In the genomic region with DNA sequence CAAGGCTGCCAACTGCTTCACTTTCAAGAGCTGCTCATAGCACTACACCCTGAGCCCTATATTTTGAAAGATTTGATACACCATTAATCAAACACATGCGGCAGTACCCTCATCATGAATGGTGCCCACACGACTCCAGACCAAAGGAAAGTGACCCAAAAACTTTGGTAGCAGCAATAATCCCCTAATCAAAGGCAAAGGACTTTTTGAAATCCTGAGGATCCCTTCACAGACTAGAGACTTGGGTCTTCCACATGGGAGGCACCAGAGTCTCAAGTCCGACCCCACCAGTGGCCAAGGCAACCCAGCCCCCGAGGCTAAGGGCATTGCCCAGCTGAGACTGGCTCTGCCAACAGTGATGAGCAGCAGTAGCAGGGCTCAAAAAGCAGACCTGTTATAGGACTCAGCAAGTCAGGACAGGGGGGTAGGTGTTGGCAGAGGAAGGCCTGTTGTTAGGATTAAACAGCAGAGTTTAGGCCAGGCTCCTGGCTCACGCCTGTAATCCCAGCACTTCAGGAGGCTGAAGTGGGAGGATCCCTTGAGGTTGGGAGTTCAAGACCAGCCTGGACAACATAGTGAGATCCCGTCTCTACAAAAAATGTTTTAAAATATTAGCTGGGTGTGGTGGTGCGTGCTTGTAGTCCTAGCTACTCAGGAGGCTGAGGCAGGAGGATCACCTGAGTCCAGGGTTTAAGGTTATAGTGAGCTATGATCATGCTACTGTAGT, we compare ENCODE assay signal across 10 cellular contexts. TPM values are rescaled to one million over a fixed set of nuclear protein-coding genes. Genes with fewer than 3 reads are reported as not detected.
DNase-seq lines count a peak whose midpoint lies in the region; ATAC-seq, FAIRE-seq and TF ChIP-seq lines count a peak whose summit lies in the region.
"Had no signal": no experiment of that assay in that cellular context is flagged by ENCODE, and none has a peak within 500 bp of the region (broad histone marks: within the 10 kb centered on the region; RNA-seq: fewer than 3 reads in every experiment).

No MANE protein-coding gene starts in this region.

- H2BK15ac ChIP-seq in IMR-90 (ENCODE audit: low read depth, low read length): no peak overlapping the region

- in situ Hi-C loops in IMR-90 (cut with MboI; ENCODE audit: low sequenced_read_pairs): no loop called here

- no peak overlapping the region for H3K18ac ChIP-seq in IMR-90 (ENCODE audit: low read depth, low read length)

- H3K14ac ChIP-seq in IMR-90 (replicated peaks; ENCODE audit: low read depth, low read length): 0 out of 2 replicates have a peak overlapping the region, but pooled peaks have one; percentile 10

- peaks cover 41% of the 10 kb centered on the region for H3K36me3 Mint-ChIP-seq in MCF 10A (ENCODE audit: insufficient read depth, unreplicated experiment)
- H3K36me3 Mint-ChIP-seq in natural killer cell treated with Interleukin-12 subunit alpha and Interleukin-12 subunit beta and Interleukin-15 and Interleukin-18, amount 100 ng/mL, for 72 hours: peaks cover 27% of the 10 kb centered on the region

- no peak overlapping the region for H4K8ac ChIP-seq in IMR-90 (ENCODE audit: low read depth in 2 of 2, low read length in 2 of 2)

- H3K9ac ChIP-seq in BLaER1: peak overlapping the region; percentile 23; the same call in 1 of the 2 replicates
- H3K9ac ChIP-seq in IMR-90 (ENCODE audit: low read depth, low read length): no peak overlapping the region

- H3K9me3 ChIP-seq in BLaER1 (no peaks in the 10 kb centered on the region), IMR-90 (ENCODE audit: control insufficient read depth, insufficient read depth, low read length) (no peaks in the 10 kb centered on the region)

- TF ChIP-seq CTCF in IMR-90 (conservative IDR thresholded peaks at IDR 0.05; ENCODE audit: low read depth, low read length): no peak
- TF ChIP-seq CTCF in MCF 10A (IDR thresholded peaks at IDR 0.05; ENCODE audit: unreplicated experiment): no peak
- no peak for TF ChIP-seq CTCF in foreskin keratinocyte (conservative IDR thresholded peaks at IDR 0.05)

- H3K27ac ChIP-seq in BLaER1 (peak overlapping the region; percentile 47), IMR-90 (ENCODE audit: insufficient read depth, low read length) (no peak overlapping the region), foreskin keratinocyte (no peak overlapping the region)

- H3K4me2 ChIP-seq in BLaER1 (peak overlapping the region; percentile 91), IMR-90 (ENCODE audit: low read depth, low read length) (no peak overlapping the region; the same call in 1 of the 2 replicates)

- peaks cover 35% of the 10 kb centered on the region for H3K4me1 Mint-ChIP-seq in MCF 10A (ENCODE audit: insufficient read depth, unreplicated experiment)
- peaks cover 57% of the 10 kb centered on the region in 2 donors for H3K4me1 Mint-ChIP-seq in natural killer cell treated with Interleukin-12 subunit alpha and Interleukin-12 subunit beta and Interleukin-15 and Interleukin-18, amount 100 ng/mL, for 72 hours (ENCODE audit: low read depth in 2 of 2)

- peaks cover 26% of the 10 kb centered on the region for H3K9me1 ChIP-seq in IMR-90 (ENCODE audit: insufficient read depth, low read length)

- H3K4me3 Mint-ChIP-seq in MCF 10A (ENCODE audit: unreplicated experiment): peak overlapping the region; percentile 86
- H3K4me3 Mint-ChIP-seq in natural killer cell treated with Interleukin-12 subunit alpha and Interleukin-12 subunit beta and Interleukin-15 and Interleukin-18, amount 100 ng/mL, for 72 hours: peak overlapping the region; percentile 45

- H3K4me3 ChIP-seq in BLaER1: peak overlapping the region; percentile 78
- H3K4me3 ChIP-seq in IMR-90 (ENCODE audit: insufficient read depth, low read depth, low read length): no peak overlapping the region

- BruUV-seq in IMR-90 (replicated peaks; lab: Mats Ljungman, UMichigan) (no TSS peak), MCF 10A (replicated peaks; lab: Mats Ljungman, UMichigan) (no TSS peak)

- no peak for FAIRE-seq in frontal cortex (lab: Jason Lieb, UNC)
- FAIRE-seq: D721Med had no signal

- no peaks in the 10 kb centered on the region for H3K27me3 Mint-ChIP-seq in MCF 10A (ENCODE audit: insufficient read depth, unreplicated experiment)
- no peaks in the 10 kb centered on the region for H3K27me3 Mint-ChIP-seq in natural killer cell treated with Interleukin-12 subunit alpha and Interleukin-12 subunit beta and Interleukin-15 and Interleukin-18, amount 100 ng/mL, for 72 hours

- peak overlapping the region; percentile 39; the same call in 1 of the 2 replicates for H3K23ac ChIP-seq in IMR-90 (ENCODE audit: low read depth, low read length)

- dilution Hi-C loops in IMR-90 (cut with HindIII; ENCODE audit: low sequenced_read_pairs, unreplicated experiment): no loop called here

- whole genome bisulfite sequencing in IMR-90 (ENCODE audit: extremely low coverage in 2 of 2, insufficient read length in 1 of 2), 2 experiments: 100% methylated on average over 2 of the region's 7 CpGs; no CpG with 5 or more reads in 1 of the 2 experiments

- H3K36me3 ChIP-seq in BLaER1 (peaks cover 55% of the 10 kb centered on the region), IMR-90 (ENCODE audit: control insufficient read depth, insufficient read depth, low read length) (peaks cover 16% of the 10 kb centered on the region)

- DNase-seq in IMR-90 (no peak), MCF 10A (ENCODE audit: unreplicated experiment) (no peak), foreskin keratinocyte (no peak), frontal cortex (ENCODE audit: low spot score in 2 of 2) (no peak), HEK293T (ENCODE audit: extremely low spot score) (no peak), AG08396 (ENCODE audit: low spot score) (no peak)
- DNase-seq in natural killer cell treated with Interleukin-12 subunit alpha and Interleukin-12 subunit beta and Interleukin-15 and Interleukin-18, amount 100 ng/mL, for 72 hours (ENCODE audit: low spot score): no peak
- DNase-seq: RPMI8226 had no signal

- peaks cover 39 to 78% of the 10 kb centered on the region in 2 experiments for H3K79me1 ChIP-seq in IMR-90 (ENCODE audit: low read depth in 1 of 2, low read length in 2 of 2)

- CTCF ChIA-PET in IMR-90 (lab: Yijun Ruan, JAX) (no interaction called here), MCF 10A (lab: Yijun Ruan, JAX) (interaction anchor here (0.5 to 1.5 kb wide), 10 partner anchors 9 to 92 kb away, joined by 3 to 5 read pairs (median 4); no protein-coding TSS in a partner anchor), HEK293T (lab: Yijun Ruan, JAX) (interaction anchor here (0.6 kb wide), 1 partner anchor 631 kb away, joined by 3 read pairs; no protein-coding TSS in a partner anchor)

- H2AK9ac ChIP-seq in IMR-90 (replicated peaks; ENCODE audit: low read depth, low read length, poor library complexity): no peak overlapping the region

- H3K9me3 Mint-ChIP-seq in MCF 10A (ENCODE audit: unreplicated experiment): no peaks in the 10 kb centered on the region
- H3K9me3 Mint-ChIP-seq in natural killer cell treated with Interleukin-12 subunit alpha and Interleukin-12 subunit beta and Interleukin-15 and Interleukin-18, amount 100 ng/mL, for 72 hours: no peaks in the 10 kb centered on the region

- no peak overlapping the region for H3K4ac ChIP-seq in IMR-90 (ENCODE audit: low read depth, low read length)

- ATAC-seq in IMR-90 (ENCODE audit: low read depth) (no peak), foreskin keratinocyte (no peak)
- no peak for ATAC-seq in natural killer cell treated with Interleukin-12 subunit alpha and Interleukin-12 subunit beta and Interleukin-15 and Interleukin-18, amount 100 ng/mL, for 72 hours

- POLR2A ChIA-PET in IMR-90 (lab: Charles Lee; ENCODE audit: unreplicated experiment): no interaction called here
- POLR2A ChIA-PET in MCF 10A (lab: Yijun Ruan, JAX): no interaction called here
- POLR2A ChIA-PET in HEK293T (lab: Yijun Ruan, JAX): no interaction called here

- H2AFZ ChIP-seq in IMR-90 (replicated peaks; ENCODE audit: low read length, poor library complexity): no peak overlapping the region

- H2BK5ac ChIP-seq in IMR-90 (ENCODE audit: low read depth, low read length, poor library complexity, severe bottlenecking): no peak overlapping the region

- peak overlapping the region; percentile 51 for H3K27ac Mint-ChIP-seq in MCF 10A (ENCODE audit: low read depth, unreplicated experiment)
- peak overlapping the region; percentile 32 to 61 for H3K27ac Mint-ChIP-seq in natural killer cell treated with Interleukin-12 subunit alpha and Interleukin-12 subunit beta and Interleukin-15 and Interleukin-18, amount 100 ng/mL, for 72 hours

- no peak overlapping the region for H2BK120ac ChIP-seq in IMR-90 (ENCODE audit: low read depth, low read length)

- H2BK20ac ChIP-seq in IMR-90 (ENCODE audit: low read depth, low read length): no peak overlapping the region

- no peak overlapping the region for H2AK5ac ChIP-seq in IMR-90 (ENCODE audit: low read depth, low read length)

- no peak for TF ChIP-seq RAD21 in IMR-90 (IDR thresholded peaks at IDR 0.05; ENCODE audit: low read length)

- no peak overlapping the region for H4K91ac ChIP-seq in IMR-90 (ENCODE audit: insufficient read depth, low read depth, low read length)

- H4K5ac ChIP-seq in IMR-90 (ENCODE audit: low read depth, low read length): no peak overlapping the region

- H4K20me1 ChIP-seq in BLaER1: peaks cover 75% of the 10 kb centered on the region
- peaks cover 39% of the 10 kb centered on the region for H4K20me1 ChIP-seq in IMR-90 (ENCODE audit: insufficient read depth, low read length)

- intact Hi-C loops in IMR-90 (cut with micrococcal nuclease) (no loop called here), MCF 10A (cut with micrococcal nuclease) (no loop called here)

- no peak for TF ChIP-seq POLR2A in IMR-90 (IDR thresholded peaks at IDR 0.05; ENCODE audit: low read depth, low read length)

- no peak overlapping the region for H3K56ac ChIP-seq in IMR-90 (ENCODE audit: extremely low read depth, insufficient read depth, low read length)

- H3K27me3 ChIP-seq in BLaER1 (no peaks in the 10 kb centered on the region), IMR-90 (ENCODE audit: control insufficient read depth, insufficient read depth, low read length) (no peaks in the 10 kb centered on the region), foreskin keratinocyte (no peaks in the 10 kb centered on the region)

- H3K4me1 ChIP-seq in BLaER1 (peaks cover 57% of the 10 kb centered on the region), IMR-90 (ENCODE audit: control insufficient read depth, insufficient read depth, low read length) (peaks cover 15% of the 10 kb centered on the region), foreskin keratinocyte (peaks cover 20% of the 10 kb centered on the region)

RNA-seq across cellular contexts. Expression of gene TRIM25, which starts 3.2 kb away (rescaled TPM):
- total RNA-seq in IMR-90 (2012; rRNA removed) (25.5 and 28.9 TPM in 2 replicates), MCF 10A (2022) (178 and 215 TPM in 2 replicates), foreskin keratinocyte (66.1 and 72.4 TPM in 2 replicates), frontal cortex (0.82 TPM)
- polyA plus RNA-seq in IMR-90 (2012; rRNA removed) (27.5 and 29.9 TPM in 2 replicates), foreskin keratinocyte (29.5 TPM in 2 replicates)
- 8.4 and 14.0 TPM in 2 replicates for polyA plus RNA-seq in IMR-90 (2012; cell fraction: cytosol; rRNA removed)
- 57.2 and 84.7 TPM in 2 replicates for polyA plus RNA-seq in IMR-90 (2012; cell fraction: nucleus; rRNA removed; ENCODE audit: low replicate concordance)
- total RNA-seq in natural killer cell treated with Interleukin-12 subunit alpha and Interleukin-12 subunit beta and Interleukin-15 and Interleukin-18, amount 100 ng/mL, for 72 hours: 100 to 1,000 TPM in 1 of 2 donors, 10 to 100 TPM in 1; 45.9 to 104 TPM

RNA-seq across cellular contexts. Expression of gene COIL, which starts 50.2 kb away (rescaled TPM):
- 13.3 and 21.7 TPM in 2 replicates for total RNA-seq in IMR-90 (2012; rRNA removed)
- 4.3 and 5.2 TPM in 2 replicates for polyA plus RNA-seq in IMR-90 (2012; rRNA removed)
- polyA plus RNA-seq in IMR-90 (2012; cell fraction: cytosol; rRNA removed): 1.2 and 1.9 TPM in 2 replicates
- polyA plus RNA-seq in IMR-90 (2012; cell fraction: nucleus; rRNA removed; ENCODE audit: low replicate concordance): 1.7 and 5.6 TPM in 2 replicates
- total RNA-seq in MCF 10A (2022): 15.4 and 17.2 TPM in 2 replicates
- 10 to 100 TPM; 18.5 to 18.9 TPM for total RNA-seq in natural killer cell treated with Interleukin-12 subunit alpha and Interleukin-12 subunit beta and Interleukin-15 and Interleukin-18, amount 100 ng/mL, for 72 hours
- 18.6 and 19.9 TPM in 2 replicates for total RNA-seq in foreskin keratinocyte
- polyA plus RNA-seq in foreskin keratinocyte: 10.2 and 11.6 TPM in 2 replicates
- 32.6 TPM for total RNA-seq in frontal cortex

Comparison
In these comparisons a context has a peak if more than half of its experiments do, and no peak if none do; other contexts are left out.
1. RNA of gene TRIM25, which starts 3.2 kb away (total RNA-seq): 178 to 215 TPM in MCF 10A, 45.9 to 104 TPM in natural killer cell treated with Interleukin-12 subunit alpha and Interleukin-12 subunit beta and Interleukin-15 and Interleukin-18, amount 100 ng/mL, for 72 hours, 66.1 to 72.4 TPM in foreskin keratinocyte and 25.5 to 28.9 TPM in IMR-90; 0.82 TPM in frontal cortex (single experiment); every median in the first group is over 10 times any median in the second.